Comparison of ENCODE assay signal across 8 cellular contexts in the genomic region with DNA sequence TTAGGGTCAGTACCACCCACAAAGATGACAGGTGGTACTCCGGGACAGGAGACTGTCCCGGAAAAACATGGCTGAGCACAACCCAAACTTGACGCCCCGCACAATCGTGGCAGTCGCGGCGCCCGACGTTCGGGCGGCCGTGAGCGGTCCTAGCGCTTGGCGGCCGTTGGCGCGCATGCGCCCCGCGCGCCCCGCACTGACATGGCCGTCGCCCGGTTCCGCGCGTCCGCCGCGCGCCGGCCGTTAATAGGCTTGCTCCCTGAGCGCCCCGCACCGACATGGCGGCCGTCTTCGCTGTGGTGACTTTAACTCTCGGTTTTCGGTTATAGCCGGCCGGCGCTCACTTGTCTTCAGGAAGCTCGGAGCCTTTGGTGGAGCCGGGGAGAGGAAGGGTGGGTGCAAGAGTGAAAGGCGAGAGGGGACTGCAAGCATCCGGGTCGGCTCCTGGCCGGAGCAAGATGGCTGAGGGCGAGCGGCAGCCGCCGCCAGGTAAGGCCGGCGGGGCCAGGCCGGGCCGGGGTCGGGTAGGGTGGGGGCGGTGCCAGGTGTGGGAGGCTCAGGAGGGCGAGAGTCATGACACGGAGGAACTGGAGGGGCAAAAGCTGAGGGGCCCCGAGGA. TPM values are rescaled to one million over a fixed set of nuclear protein-coding genes. Genes with fewer than 3 reads are reported as not detected.
DNase-seq lines count a peak whose midpoint lies in the region; ATAC-seq and TF ChIP-seq lines count a peak whose summit lies in the region.

Gene PTPA, plus strand, starts transcription at position 273 of the 619 bp plus-strand sequence. Its CDS starts 186 bp downstream, at position 459.

- H3K79me2 ChIP-seq in DOHH2 (ENCODE audit: control insufficient read depth, low read length) (peaks cover 47% of the 10 kb centered on the region), Loucy (ENCODE audit: insufficient read depth, low read length) (peaks cover 46% of the 10 kb centered on the region)

- H3K4me1 ChIP-seq in DOHH2 (ENCODE audit: control insufficient read depth, low read length): peaks cover 25% of the 10 kb centered on the region
- peaks cover 10% of the 10 kb centered on the region for H3K4me1 ChIP-seq in Loucy (ENCODE audit: insufficient read depth, low read length, poor library complexity, severe bottlenecking)
- H3K4me1 ChIP-seq in SJSA1 (replicated peaks): peaks cover 16% of the 10 kb centered on the region
- H3K4me1 ChIP-seq in foreskin keratinocyte: peaks cover 7% of the 10 kb centered on the region
- peaks cover 5 to 10% of the 10 kb centered on the region in 2 donors for H3K4me1 ChIP-seq in neuronal stem cell (ENCODE audit: control insufficient read depth in 2 of 2, insufficient read depth in 1 of 2, low read depth in 1 of 2, low read length in 2 of 2)

- no peak within 1 kb of the TSS for H3K4ac ChIP-seq in neuronal stem cell (ENCODE audit: low read length)

- H2AFZ ChIP-seq in Loucy (ENCODE audit: low read length) (peak within 1 kb of the TSS; percentile 89), neuronal stem cell (ENCODE audit: low read length) (peak within 1 kb of the TSS; percentile 99)

- H3K9ac ChIP-seq in Loucy (ENCODE audit: low read depth, low read length, poor library complexity, severe bottlenecking) (peak within 1 kb of the TSS; percentile 92), neuronal stem cell (ENCODE audit: low read depth, low read length, poor library complexity) (peak within 1 kb of the TSS; percentile 92)

- peaks cover 7% of the 10 kb centered on the region; the same call in 1 of the 2 replicates for H3K27me3 ChIP-seq in DOHH2 (ENCODE audit: control insufficient read depth, low read length)
- no peaks in the 10 kb centered on the region for H3K27me3 ChIP-seq in Loucy (ENCODE audit: insufficient read depth, low read length, poor library complexity, severe bottlenecking)
- H3K27me3 ChIP-seq in SJSA1 (replicated peaks): no peaks in the 10 kb centered on the region
- peaks cover 15% of the 10 kb centered on the region for H3K27me3 ChIP-seq in foreskin keratinocyte
- peaks cover 0 to 15% (median 0%) of the 10 kb centered on the region in 3 experiments for H3K27me3 ChIP-seq in neuronal stem cell (ENCODE audit: control insufficient read depth in 3 of 3, insufficient read depth in 3 of 3, low read depth in 1 of 3, low read length in 3 of 3)

- H3K4me2 ChIP-seq in DOHH2 (ENCODE audit: low read length) (peak within 1 kb of the TSS; percentile 98), Loucy (ENCODE audit: low read depth, low read length, poor library complexity, severe bottlenecking) (peak within 1 kb of the TSS; percentile 85), neuronal stem cell (ENCODE audit: insufficient read depth, low read length, poor library complexity, severe bottlenecking) (peak within 1 kb of the TSS; percentile 91)

- H3K4me3 ChIP-seq in DOHH2 (ENCODE audit: low read length) (peak within 1 kb of the TSS; percentile 82), Loucy (ENCODE audit: low read length, poor library complexity, severe bottlenecking) (peak within 1 kb of the TSS; percentile 91), SJSA1 (peak within 1 kb of the TSS; percentile 76), neuronal stem cell (ENCODE audit: low read length in 2 of 2) (peak within 1 kb of the TSS; percentile 72 to 91)

- H3K23ac ChIP-seq in neuronal stem cell (ENCODE audit: low read depth, low read length, poor library complexity): peak within 1 kb of the TSS; percentile 93

- DNase-seq in GOT3 (lab: John Stamatoyannopoulos, UW) (peak; percentile 47), SJSA1 (ENCODE audit: low read depth in 1 of 2, low spot score in 2 of 2) (peak; percentile 81 to 83), foreskin keratinocyte (peak; percentile 61 to 77), neuronal stem cell (ENCODE audit: low spot score) (peak; percentile 89), substantia nigra (lab: John Stamatoyannopoulos, UW) (peak in 45 of 49 donors; percentile 45 to 88 (median 76))
- peak; percentile 80 for DNase-seq in activated gamma-delta T cell treated with anti-CD3 and anti-CD28 coated beads, Interleukin-2, amount 50 U/mL, for 16 hours (ENCODE audit: low read depth)

- peak; percentile 83 for ATAC-seq in foreskin keratinocyte

- H3F3A ChIP-seq in DOHH2 (ENCODE audit: control insufficient read depth, insufficient read depth) (peaks cover 5% of the 10 kb centered on the region), Loucy (ENCODE audit: low read depth) (no peaks in the 10 kb centered on the region)

- peak within 1 kb of the TSS; percentile 75 for H2BK15ac ChIP-seq in neuronal stem cell (ENCODE audit: low read length)

- H3K9me3 ChIP-seq in DOHH2 (ENCODE audit: control insufficient read depth, insufficient read depth, low read length) (no peaks in the 10 kb centered on the region), Loucy (ENCODE audit: insufficient read depth, low read depth, low read length) (no peaks in the 10 kb centered on the region), SJSA1 (replicated peaks) (no peaks in the 10 kb centered on the region), neuronal stem cell (replicated peaks in 1 of 2; ENCODE audit: control insufficient read depth in 2 of 2, insufficient read depth in 1 of 2, low read depth in 1 of 2, low read length in 2 of 2) (no peaks in the 10 kb centered on the region)

- no peaks in the 10 kb centered on the region; the same call in 1 of the 2 replicates for H4K20me1 ChIP-seq in DOHH2 (ENCODE audit: control insufficient read depth, insufficient read depth, low read depth, low read length)
- H4K20me1 ChIP-seq in Loucy (ENCODE audit: insufficient read depth, low read length, poor library complexity, severe bottlenecking): peaks cover 5% of the 10 kb centered on the region

- peak within 1 kb of the TSS; percentile 30 for H4K8ac ChIP-seq in neuronal stem cell (ENCODE audit: low read depth, low read length)

- H3K14ac ChIP-seq in neuronal stem cell (ENCODE audit: low read length): peak within 1 kb of the TSS; percentile 99

- H4K91ac ChIP-seq in neuronal stem cell (ENCODE audit: low read depth, low read length, poor library complexity): no peak within 1 kb of the TSS

- H2BK12ac ChIP-seq in neuronal stem cell (ENCODE audit: low read length): no peak within 1 kb of the TSS

- peak within 1 kb of the TSS; percentile 76 for H3K27ac ChIP-seq in DOHH2 (ENCODE audit: low read depth, low read length)
- peak within 1 kb of the TSS; percentile 91 for H3K27ac ChIP-seq in SJSA1
- peak within 1 kb of the TSS; percentile 44 for H3K27ac ChIP-seq in foreskin keratinocyte
- H3K27ac ChIP-seq in neuronal stem cell (replicated peaks; ENCODE audit: low read length): peak within 1 kb of the TSS; percentile 98
- peak within 1 kb of the TSS; percentile 96 for H3K27ac ChIP-seq in substantia nigra (ENCODE audit: low read depth, low read length, poor library complexity, severe bottlenecking)

- H3K9me2 ChIP-seq in DOHH2 (replicated peaks; ENCODE audit: control insufficient read depth, low read length) (no peaks in the 10 kb centered on the region), Loucy (replicated peaks; ENCODE audit: low read depth, low read length) (no peaks in the 10 kb centered on the region)

- TF ChIP-seq CTCF in DOHH2 (IDR thresholded peaks at IDR 0.05; ENCODE audit: low read depth, low read length, poor library complexity, severe bottlenecking): no peak
- TF ChIP-seq CTCF in Loucy (conservative IDR thresholded peaks at IDR 0.05; ENCODE audit: low read length): no peak
- TF ChIP-seq CTCF in foreskin keratinocyte (conservative IDR thresholded peaks at IDR 0.05): no peak

- H2BK120ac ChIP-seq in neuronal stem cell (ENCODE audit: low read depth, low read length): peak within 1 kb of the TSS; percentile 97

- WGBS in neuronal stem cell (ENCODE audit: extremely low coverage in 2 of 2, insufficient read length in 2 of 2, insufficient replicate concordance in 1 of 2), 2 donors: no CpG with 5 or more reads among the region's 66 CpGs

- peak within 1 kb of the TSS; percentile 94 for H2BK5ac ChIP-seq in neuronal stem cell (ENCODE audit: low read length)

- H3K36me3 ChIP-seq in DOHH2 (ENCODE audit: control insufficient read depth, low read length) (no peaks in the 10 kb centered on the region), Loucy (ENCODE audit: insufficient read depth, low read length) (no peaks in the 10 kb centered on the region), SJSA1 (peaks cover 19% of the 10 kb centered on the region), neuronal stem cell (replicated peaks in 1 of 2; ENCODE audit: control insufficient read depth in 2 of 2, insufficient read depth in 2 of 2, low read length in 2 of 2) (peaks cover 0 to 6% of the 10 kb centered on the region in 2 donors)

- peak within 1 kb of the TSS; percentile 94 for H2AK5ac ChIP-seq in neuronal stem cell (ENCODE audit: low read depth, low read length)

- H3K18ac ChIP-seq in neuronal stem cell (ENCODE audit: low read length): peak within 1 kb of the TSS; percentile 94

- H3K79me1 ChIP-seq in neuronal stem cell (ENCODE audit: low read depth, low read length): no peaks in the 10 kb centered on the region

RNA-seq across cellular contexts. Expression of gene PTPA, which starts in this region (rescaled TPM):
- 80.7 and 93.3 TPM in 2 replicates for total RNA-seq in SJSA1 (2014; rRNA removed; shearing (Covaris generic))
- 106 and 109 TPM in 2 replicates for total RNA-seq in foreskin keratinocyte
- polyA plus RNA-seq in foreskin keratinocyte: 119 and 126 TPM in 2 replicates
- 74.5 TPM for polyA plus RNA-seq in neuronal stem cell (2013, experiment 1 of 2)
- 76.7 TPM for polyA plus RNA-seq in neuronal stem cell (2013, experiment 2 of 2)

Comparison
In these comparisons a context has a peak if more than half of its experiments do, and no peak if none do; other contexts are left out.
1. Peak in every context shown above with its lines: DNase-seq, ATAC-seq, H3K4me3 ChIP-seq and H3K27ac ChIP-seq.
2. H3K27ac ChIP-seq: peak in every context shown above with its lines; median percentile 98 in neuronal stem cell; 96 in substantia nigra; 91 in SJSA1; 76 in DOHH2; 44 in foreskin keratinocyte.